In the genomic region with DNA sequence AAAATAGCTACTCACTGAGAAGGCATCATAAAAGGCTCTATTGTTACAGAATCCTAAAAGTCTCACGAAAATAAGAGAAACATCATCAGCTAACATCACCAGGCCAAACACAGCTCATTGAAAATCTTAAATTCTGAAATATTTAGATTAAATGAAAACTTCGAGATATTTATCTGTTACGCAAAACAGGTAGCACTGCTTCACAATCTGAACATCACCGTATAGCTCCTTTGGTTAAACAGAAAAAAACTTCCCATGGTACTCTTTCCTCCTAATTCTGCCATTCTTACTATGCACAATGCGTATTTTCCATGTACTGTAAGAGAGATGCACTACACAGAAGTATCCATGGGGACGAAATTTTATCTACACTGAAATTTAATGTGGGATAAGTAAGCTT, we compare ENCODE assay signal across 8 cellular contexts. TPM values are rescaled to one million over a fixed set of nuclear protein-coding genes. Genes with fewer than 3 reads are reported as not detected.
DNase-seq lines count a peak whose midpoint lies in the region; ATAC-seq, FAIRE-seq and TF ChIP-seq lines count a peak whose summit lies in the region.

No MANE protein-coding gene starts in this region.

- H3K4me1 Mint-ChIP-seq in activated T-helper 2 cell treated with anti-CD3 and anti-CD28 coated beads, Interferon-gamma antibody, Interleukin-2, Interleukin-4, amounts not matched to agents 10 μg/mL and 5 μg/mL and 100 μg/mL, durations not matched to agents 14 hours and 24 hours and 36 hours (ENCODE audit: low read depth): peaks cover 29% of the 10 kb centered on the region

- H3K36me3 Mint-ChIP-seq in activated T-helper 2 cell treated with anti-CD3 and anti-CD28 coated beads, Interferon-gamma antibody, Interleukin-2, Interleukin-4, amounts not matched to agents 10 μg/mL and 5 μg/mL and 100 μg/mL, durations not matched to agents 14 hours and 24 hours and 36 hours (ENCODE audit: low read depth): peaks cover 21% of the 10 kb centered on the region

- DNase-seq in heart right ventricle: no peak
- DNase-seq in cardiac septum (ENCODE audit: low spot score): no peak
- DNase-seq in activated T-helper 2 cell treated with anti-CD3 and anti-CD28 coated beads, Interferon-gamma antibody, Interleukin-2, Interleukin-4, amounts not matched to agents 10 μg/mL and 5 μg/mL and 100 μg/mL, durations not matched to agents 14 hours and 24 hours and 36 hours (ENCODE audit: low spot score): no peak
- DNase-seq in right lobe of liver: no peak
- DNase-seq in urothelium cell line (ENCODE audit: low spot score): no peak

- H3K9me3 ChIP-seq in heart right ventricle: no peaks in the 10 kb centered on the region
- no peaks in the 10 kb centered on the region for H3K9me3 ChIP-seq in right lobe of liver

- H3K9me3 Mint-ChIP-seq in activated T-helper 2 cell treated with anti-CD3 and anti-CD28 coated beads, Interferon-gamma antibody, Interleukin-2, Interleukin-4, amounts not matched to agents 10 μg/mL and 5 μg/mL and 100 μg/mL, durations not matched to agents 14 hours and 24 hours and 36 hours: no peaks in the 10 kb centered on the region

- no peak for TF ChIP-seq POLR2A in right lobe of liver (IDR thresholded peaks at IDR 0.05)

- intact Hi-C loops in heart right ventricle (cut with DNase I) (loop anchor here in 5 of 10 donors (5.0 to 10.0 kb wide), 4 partner anchors 37 to 83 kb away; a partner anchor contains a TSS), cardiac septum (cut with DNase I) (no loop called here), right lobe of liver (cut with DNase I) (no loop called here)
- intact Hi-C loops in activated T-helper 2 cell treated with anti-CD3 and anti-CD28 coated beads, Interferon-gamma antibody, Interleukin-2, Interleukin-4, amounts not matched to agents 10 μg/mL and 5 μg/mL and 100 μg/mL, durations not matched to agents 14 hours and 24 hours and 36 hours (cut with micrococcal nuclease): loop anchor here (5.0 kb wide), 3 partner anchors 37 to 183 kb away; a partner anchor contains a TSS

- FAIRE-seq in urothelium cell line (lab: Jason Lieb, UNC): peak; percentile 20

- H3K4me3 Mint-ChIP-seq in activated T-helper 2 cell treated with anti-CD3 and anti-CD28 coated beads, Interferon-gamma antibody, Interleukin-2, Interleukin-4, amounts not matched to agents 10 μg/mL and 5 μg/mL and 100 μg/mL, durations not matched to agents 14 hours and 24 hours and 36 hours (ENCODE audit: low read depth): peak overlapping the region; percentile 100

- no peaks in the 10 kb centered on the region for H3K27me3 ChIP-seq in heart right ventricle
- no peaks in the 10 kb centered on the region for H3K27me3 ChIP-seq in right lobe of liver

- H3K27me3 Mint-ChIP-seq in activated T-helper 2 cell treated with anti-CD3 and anti-CD28 coated beads, Interferon-gamma antibody, Interleukin-2, Interleukin-4, amounts not matched to agents 10 μg/mL and 5 μg/mL and 100 μg/mL, durations not matched to agents 14 hours and 24 hours and 36 hours (ENCODE audit: low read depth): peaks cover 14% of the 10 kb centered on the region

- 71 to 79% methylated on average over 6 of the region's 6 CpGs for WGBS in heart right ventricle, 2 donors
- WGBS in right lobe of liver (ENCODE audit: insufficient coverage, low coverage, low lambda C conversion rate, missing lambda C conversion rate): 74% methylated on average over 6 of the region's 6 CpGs

- H3K36me3 ChIP-seq in heart right ventricle (peaks cover 0 to 17% (median 0%) of the 10 kb centered on the region in 9 donors), right lobe of liver (peaks cover 0 to 4% (median 0%) of the 10 kb centered on the region in 4 donors)

- no peak overlapping the region for H3K27ac ChIP-seq in heart right ventricle
- no peak overlapping the region for H3K27ac ChIP-seq in right lobe of liver

- no peak for ATAC-seq in heart right ventricle
- ATAC-seq in right lobe of liver: no peak
- ATAC-seq in HG03159 (IDR thresholded peaks at IDR 0.05; ENCODE audit: unreplicated experiment): no peak
- ATAC-seq in GM19455 (IDR thresholded peaks at IDR 0.05; ENCODE audit: unreplicated experiment): no peak
- no peak for ATAC-seq in GM18519 (IDR thresholded peaks at IDR 0.05; ENCODE audit: low FRiP score, unreplicated experiment)

- H3K4me3 ChIP-seq in heart right ventricle: peak overlapping the region in 8 of 10 donors; percentile 89 to 100 (median 96)
- H3K4me3 ChIP-seq in right lobe of liver: peak overlapping the region; percentile 81 to 93 (median 89)

- peaks cover 0 to 28% (median 21%) of the 10 kb centered on the region in 9 donors for H3K4me1 ChIP-seq in heart right ventricle
- H3K4me1 ChIP-seq in right lobe of liver: peaks cover 0 to 14% (median 6%) of the 10 kb centered on the region in 4 donors

- no peak for TF ChIP-seq CTCF in heart right ventricle (IDR thresholded peaks at IDR 0.05)
- TF ChIP-seq CTCF in right lobe of liver (IDR thresholded peaks at IDR 0.05): no peak

- H3K27ac Mint-ChIP-seq in activated T-helper 2 cell treated with anti-CD3 and anti-CD28 coated beads, Interferon-gamma antibody, Interleukin-2, Interleukin-4, amounts not matched to agents 10 μg/mL and 5 μg/mL and 100 μg/mL, durations not matched to agents 14 hours and 24 hours and 36 hours: no peak overlapping the region

RNA-seq across cellular contexts. Expression of a gene that starts 2.1 kb away (rescaled TPM):
- 1 to 10 TPM; 4.0 to 9.0 (median 4.7) TPM for total RNA-seq in heart right ventricle
- polyA plus RNA-seq in heart right ventricle: 1 to 10 TPM; 4.4 to 6.5 TPM
- total RNA-seq in cardiac septum: 5.6 TPM
- 13.0 and 14.0 TPM in 2 replicates for total RNA-seq in activated T-helper 2 cell treated with anti-CD3 and anti-CD28 coated beads, Interferon-gamma antibody, Interleukin-2, Interleukin-4, amounts not matched to agents 10 μg/mL and 5 μg/mL and 100 μg/mL, durations not matched to agents 14 hours and 24 hours and 36 hours
- 10 to 100 TPM; 13.2 to 25.6 (median 20.9) TPM for total RNA-seq in right lobe of liver
